ENCODE assay signal across 11 cellular contexts in the genomic region with DNA sequence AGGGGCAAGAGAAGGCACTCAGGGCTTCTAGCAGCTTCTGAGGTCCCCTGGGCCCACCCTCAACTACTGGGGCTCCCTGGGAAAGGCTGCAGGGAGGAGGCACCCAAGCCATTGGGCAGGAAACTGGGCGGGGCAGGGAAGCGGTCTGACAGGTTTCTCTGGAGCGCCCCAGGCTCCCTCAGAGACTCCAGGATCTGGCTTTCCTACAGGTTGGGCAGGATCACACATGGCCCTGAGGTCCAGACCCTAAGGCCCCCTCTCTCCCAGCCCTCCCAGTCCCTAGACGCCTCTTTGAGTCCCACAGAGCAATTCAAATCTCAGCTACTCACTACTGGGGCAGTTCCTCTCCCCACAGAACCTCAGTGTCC. TPM values are rescaled to one million over a fixed set of nuclear protein-coding genes. Genes with fewer than 3 reads are reported as not detected.
DNase-seq lines count a peak whose midpoint lies in the region; ATAC-seq and TF ChIP-seq lines count a peak whose summit lies in the region.
"Had no signal": no experiment of that assay in that cellular context is flagged by ENCODE, and none has a peak within 500 bp of the region (broad histone marks: within the 10 kb centered on the region; RNA-seq: fewer than 3 reads in every experiment).

No MANE protein-coding gene starts in this region.

- H3K9me3 Mint-ChIP-seq in activated CD8-positive, alpha-beta memory T cell treated with anti-CD3 and anti-CD28 coated beads, Interleukin-2, amount 10 ng/mL, durations not matched to agents 7 days and 5 days (ENCODE audit: low read depth), result no peaks in the 10 kb centered on the region

- no peak overlapping the region for H3K9ac ChIP-seq in SU-DHL-6 (ENCODE audit: low read length)

- no peaks in the 10 kb centered on the region for H4K20me1 ChIP-seq in SU-DHL-6 (ENCODE audit: low read depth, low read length)

- in situ Hi-C loops in transverse colon (cut with MboI; ENCODE audit: low pct_ligation_motif_present in 1 of 4, low pct_unique_long_range_greater_than_20kb in 1 of 4, low sequenced_read_pairs in 3 of 4), result no loop called here

- H3K4me2 ChIP-seq in SU-DHL-6 (ENCODE audit: low read depth, low read length, poor library complexity, severe bottlenecking), result no peak overlapping the region

- H3K4me3 ChIP-seq in SU-DHL-6 (ENCODE audit: insufficient read depth, low read length, poor library complexity, severe bottlenecking), result no peak overlapping the region
- peak overlapping the region in 1 of 4 donors; percentile 11 for H3K4me3 ChIP-seq in transverse colon

- DNase-seq in SIG-M5 treated with dmso at 0.1 percent for 504 hours (lab: John Stamatoyannopoulos, UW; ENCODE audit: unreplicated experiment) (peak; percentile 27), SIG-M5 (lab: John Stamatoyannopoulos, UW) (no peak), left kidney (ENCODE audit: low read depth, low spot score) (peak; percentile 79), transverse colon (peak; percentile 90)
- DNase-seq in activated CD8-positive, alpha-beta memory T cell treated with anti-CD3 and anti-CD28 coated beads, Interleukin-2, amount 10 ng/mL, durations not matched to agents 7 days and 5 days, result no peak
- DNase-seq: effector memory CD4-positive, alpha-beta T cell; GF-D8; NK-92 treated with Interleukin-12 subunit alpha and Interleukin-12 subunit beta, amount 100 ng/mL, for 24 hours had no signal

- WGBS in transverse colon (ENCODE audit: low coverage in 1 of 2), 2 donors, result 63% methylated on average over 4 of the region's 4 CpGs; no CpG with 5 or more reads in 1 of the 2 donors

- no peaks in the 10 kb centered on the region for H3F3A ChIP-seq in SU-DHL-6 (ENCODE audit: insufficient read depth)

- peaks cover 2% of the 10 kb centered on the region for H3K27me3 Mint-ChIP-seq in activated CD8-positive, alpha-beta memory T cell treated with anti-CD3 and anti-CD28 coated beads, Interleukin-2, amount 10 ng/mL, durations not matched to agents 7 days and 5 days

- peak overlapping the region; percentile 50 for H2AFZ ChIP-seq in SU-DHL-6 (ENCODE audit: low read depth, low read length, severe bottlenecking)

- CTCF ChIA-PET in activated CD8-positive, alpha-beta memory T cell treated with anti-CD3 and anti-CD28 coated beads, Interleukin-2, amount 10 ng/mL, durations not matched to agents 7 days and 5 days (lab: Charles Lee), result interaction anchor here (1.0 kb wide), 1 partner anchor 29 kb away, joined by 3 read pairs; no protein-coding TSS in a partner anchor

- H3K4me1 ChIP-seq in transverse colon, result peaks cover 48 to 60% (median 57%) of the 10 kb centered on the region in 4 donors

- ATAC-seq in HG02973 (IDR thresholded peaks at IDR 0.05; ENCODE audit: unreplicated experiment), result no peak
- no peak for ATAC-seq in HG03432 (IDR thresholded peaks at IDR 0.05; ENCODE audit: unreplicated experiment)
- no peak for ATAC-seq in activated CD8-positive, alpha-beta memory T cell treated with anti-CD3 and anti-CD28 coated beads, Interleukin-2, amount 10 ng/mL, durations not matched to agents 7 days and 5 days

- TF ChIP-seq CTCF in SU-DHL-6 (IDR thresholded peaks at IDR 0.05; ENCODE audit: insufficient read depth, low read length, poor library complexity, severe bottlenecking) (no peak), transverse colon (IDR thresholded peaks at IDR 0.05) (no peak)

- H3K27me3 ChIP-seq in SU-DHL-6 (ENCODE audit: low read length), result no peaks in the 10 kb centered on the region
- no peaks in the 10 kb centered on the region for H3K27me3 ChIP-seq in transverse colon

- H3K27ac ChIP-seq in SU-DHL-6 (ENCODE audit: low read depth, low read length) (no peak overlapping the region), transverse colon (peak overlapping the region; percentile 91 to 96 (median 92))

- H3K36me3 Mint-ChIP-seq in activated CD8-positive, alpha-beta memory T cell treated with anti-CD3 and anti-CD28 coated beads, Interleukin-2, amount 10 ng/mL, durations not matched to agents 7 days and 5 days, result no peaks in the 10 kb centered on the region

- peak; percentile 45 for TF ChIP-seq POLR2A in transverse colon (IDR thresholded peaks at IDR 0.05)

- no peak overlapping the region for H3K27ac Mint-ChIP-seq in activated CD8-positive, alpha-beta memory T cell treated with anti-CD3 and anti-CD28 coated beads, Interleukin-2, amount 10 ng/mL, durations not matched to agents 7 days and 5 days

- intact Hi-C loops in transverse colon (cut with DNase I; ENCODE audit: low total_unique reads), result no loop called here

- H3K9me2 ChIP-seq in SU-DHL-6 (replicated peaks; ENCODE audit: insufficient read depth, low read length), result no peaks in the 10 kb centered on the region

- no peaks in the 10 kb centered on the region for H3K36me3 ChIP-seq in SU-DHL-6 (ENCODE audit: low read length)
- H3K36me3 ChIP-seq in transverse colon, result peaks cover 0 to 26% (median 14%) of the 10 kb centered on the region in 4 donors

- no peaks in the 10 kb centered on the region for H3K9me3 ChIP-seq in SU-DHL-6 (ENCODE audit: insufficient read depth, low read length)
- no peaks in the 10 kb centered on the region for H3K9me3 ChIP-seq in transverse colon

- no peak for TF ChIP-seq EP300 in transverse colon (IDR thresholded peaks at IDR 0.05; ENCODE audit: low read depth)

- no peaks in the 10 kb centered on the region for H3K4me1 Mint-ChIP-seq in activated CD8-positive, alpha-beta memory T cell treated with anti-CD3 and anti-CD28 coated beads, Interleukin-2, amount 10 ng/mL, durations not matched to agents 7 days and 5 days

- H3K4me3 Mint-ChIP-seq in activated CD8-positive, alpha-beta memory T cell treated with anti-CD3 and anti-CD28 coated beads, Interleukin-2, amount 10 ng/mL, durations not matched to agents 7 days and 5 days, result no peak overlapping the region

- H3K79me2 ChIP-seq in SU-DHL-6 (ENCODE audit: insufficient read depth, low read length), result no peaks in the 10 kb centered on the region

RNA-seq across cellular contexts. Expression of a gene that starts 14.3 kb away (rescaled TPM):
- total RNA-seq in transverse colon, result 100 to 1,000 TPM; 396 to 595 (median 513) TPM
- total RNA-seq in activated CD8-positive, alpha-beta memory T cell treated with anti-CD3 and anti-CD28 coated beads, Interleukin-2, amount 10 ng/mL, durations not matched to agents 7 days and 5 days, result 1 to 10 TPM; 2.3 TPM

RNA-seq across cellular contexts. Expression of a gene that starts 37.8 kb away (rescaled TPM):
- under 1 TPM in 2 of 4 donors, not detected in 2; 0.55 to 0.79 TPM for total RNA-seq in transverse colon
- total RNA-seq in activated CD8-positive, alpha-beta memory T cell treated with anti-CD3 and anti-CD28 coated beads, Interleukin-2, amount 10 ng/mL, durations not matched to agents 7 days and 5 days, result under 1 TPM; 0.15 to 0.19 TPM

RNA-seq across cellular contexts. Expression of a gene that starts 39.5 kb away (rescaled TPM):
- 10 to 100 TPM; 18.7 to 39.6 (median 22.5) TPM for total RNA-seq in transverse colon
- total RNA-seq in activated CD8-positive, alpha-beta memory T cell treated with anti-CD3 and anti-CD28 coated beads, Interleukin-2, amount 10 ng/mL, durations not matched to agents 7 days and 5 days, result 1 to 10 TPM; 2.1 to 3.0 TPM

RNA-seq across cellular contexts. Expression of a gene that starts 40.6 kb away (rescaled TPM):
- total RNA-seq in transverse colon, result 10 to 100 TPM in 3 of 4 donors, 1 to 10 TPM in 1; 7.1 to 61.1 (median 12.6) TPM
- 1 to 10 TPM; 1.3 TPM for total RNA-seq in activated CD8-positive, alpha-beta memory T cell treated with anti-CD3 and anti-CD28 coated beads, Interleukin-2, amount 10 ng/mL, durations not matched to agents 7 days and 5 days

Comparison
In these comparisons a context has a peak if more than half of its experiments do, and no peak if none do; other contexts are left out.
1. DNase-seq: peak in SIG-M5 treated with dmso at 0.1 percent for 504 hours (single experiment), left kidney (single experiment) and transverse colon (single experiment); none in SIG-M5 (single experiment) and activated CD8-positive, alpha-beta memory T cell treated with anti-CD3 and anti-CD28 coated beads, Interleukin-2, amount 10 ng/mL, durations not matched to agents 7 days and 5 days (single experiment).
2. RNA of a gene that starts 14.3 kb away (total RNA-seq): 396 to 595 TPM in transverse colon; 2.3 TPM in activated CD8-positive, alpha-beta memory T cell treated with anti-CD3 and anti-CD28 coated beads, Interleukin-2, amount 10 ng/mL, durations not matched to agents 7 days and 5 days; every median in the first group is over 100 times any median in the second.
3. RNA of a gene that starts 39.5 kb away (total RNA-seq): 18.7 to 39.6 TPM in transverse colon; 2.1 to 3.0 TPM in activated CD8-positive, alpha-beta memory T cell treated with anti-CD3 and anti-CD28 coated beads, Interleukin-2, amount 10 ng/mL, durations not matched to agents 7 days and 5 days; every median in the first group is over 4 times any median in the second.